ENCODE assay signal across 8 cellular contexts in genomic region chr6:13328875-13329183, GRCh38. TPM values are rescaled to one million over a fixed set of nuclear protein-coding genes. Genes with fewer than 3 reads are reported as not detected.
DNase-seq lines count a peak whose midpoint lies in the region; ATAC-seq and TF ChIP-seq lines count a peak whose summit lies in the region.

No MANE protein-coding gene starts in this region.

- H3K27ac ChIP-seq in SJCRH30 (peak overlapping the region; percentile 70; the same call in 1 of the 2 replicates), gastrocnemius medialis (peak overlapping the region; percentile 90 to 97 (median 96))

- H3K4me3 ChIP-seq in SJCRH30, result peak overlapping the region; percentile 79
- peak overlapping the region; percentile 96 for H3K4me3 ChIP-seq in fibroblast of mammary gland (ENCODE audit: control insufficient read depth, low read depth, low read length)
- peak overlapping the region; percentile 89 to 98 (median 94) for H3K4me3 ChIP-seq in gastrocnemius medialis

- DNase-seq in SJCRH30 (no peak), fibroblast of mammary gland (ENCODE audit: low read depth) (no peak), gastrocnemius medialis (no peak), NCI-H2029 (lab: John Stamatoyannopoulos, UW) (no peak), DMS53 (lab: John Stamatoyannopoulos, UW) (no peak), left lobe of liver (ENCODE audit: low spot score) (no peak), dermis blood vessel endothelial cell (no peak)

- TF ChIP-seq CTCF in fibroblast of mammary gland (conservative IDR thresholded peaks at IDR 0.05; ENCODE audit: control insufficient read depth, insufficient read depth, low read depth, low read length) (no peak), gastrocnemius medialis (IDR thresholded peaks at IDR 0.05 in 4 of 5, conservative IDR thresholded peaks at IDR 0.05 in 1 of 5) (no peak)

- intact Hi-C loops in gastrocnemius medialis (cut with DNase I; ENCODE audit: low total_unique reads), result loop anchor here (1.0 to 5.0 kb wide), 3 partner anchors 246 to 483 kb away; partner anchors contain the start of genes MCUR1, NOL7 and SIRT5

- no peaks in the 10 kb centered on the region for H3K27me3 ChIP-seq in SJCRH30
- H3K27me3 ChIP-seq in gastrocnemius medialis, result no peaks in the 10 kb centered on the region

- H3K4me1 ChIP-seq in SJCRH30 (peaks cover 4% of the 10 kb centered on the region), gastrocnemius medialis (peaks cover 13 to 19% of the 10 kb centered on the region in 2 donors)

- H3K9me3 ChIP-seq in SJCRH30 (replicated peaks) (no peaks in the 10 kb centered on the region), gastrocnemius medialis (no peaks in the 10 kb centered on the region)

- H3K36me3 ChIP-seq in SJCRH30 (0 out of 2 replicates have a peak, but pooled peaks cover 2% of the 10 kb centered on the region), gastrocnemius medialis (peaks cover 0 to 3% of the 10 kb centered on the region in 2 donors)

- ATAC-seq in GM18517 (IDR thresholded peaks at IDR 0.05; ENCODE audit: unreplicated experiment), result peak; percentile 4
- no peak for ATAC-seq in gastrocnemius medialis
- ATAC-seq in left lobe of liver, result no peak

- in situ Hi-C loops in gastrocnemius medialis (cut with MboI; ENCODE audit: low sequenced_read_pairs in 4 of 4), result loop anchor here in 2 of 4 donors (10.0 to 25.0 kb wide), 3 partner anchors 414 to 733 kb away; no protein-coding TSS in a partner anchor

- TF ChIP-seq POLR2A in gastrocnemius medialis (IDR thresholded peaks at IDR 0.05), result no peak

RNA-seq across cellular contexts. Expression of gene TBC1D7, which starts 0.5 kb away (rescaled TPM):
- 17.3 and 22.7 TPM in 2 replicates for total RNA-seq in SJCRH30 (2014; rRNA removed; shearing (Covaris generic))
- 10 to 100 TPM in 1 of 4 donors, 1 to 10 TPM in 3; 5.7 to 14.9 (median 6.6) TPM for total RNA-seq in gastrocnemius medialis
- total RNA-seq in left lobe of liver, result 10.4 TPM
- 15.0 and 16.6 TPM in 2 replicates for total RNA-seq in dermis blood vessel endothelial cell
